In the genomic region with DNA sequence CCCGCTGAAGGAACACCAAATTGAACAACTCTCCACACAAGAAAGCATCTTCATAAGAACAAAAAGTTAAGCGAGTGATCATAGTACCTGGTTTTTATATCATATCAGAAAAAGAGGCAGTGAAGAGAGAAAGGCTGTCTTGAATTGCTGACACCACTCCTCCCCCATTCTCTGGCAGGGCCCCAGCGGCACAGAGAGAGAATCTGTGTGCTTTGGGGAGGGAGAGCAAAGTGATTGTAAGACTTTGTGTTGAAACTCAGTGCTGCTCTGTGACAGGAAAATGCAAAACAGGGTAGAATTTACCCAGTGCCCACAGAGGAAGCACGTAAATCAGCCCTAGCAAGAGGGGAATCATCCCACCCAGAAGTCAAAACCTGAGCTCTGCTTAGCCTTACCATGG, we compare ENCODE assay signal across 20 cellular contexts.
"Had no signal": no experiment of that assay in that cellular context is flagged by ENCODE, and none has a peak within 500 bp of the region (broad histone marks: within the 10 kb centered on the region; RNA-seq: fewer than 3 reads in every experiment).

No MANE protein-coding gene starts in this region.

- H3K9me3 ChIP-seq: lower lobe of right lung, pancreas, prostate gland, spleen had no signal

- H3K4me3 Mint-ChIP-seq: activated CD4-positive, alpha-beta T cell treated with anti-CD3 and anti-CD28 coated beads for 36 hours; activated T-cell treated with anti-CD3 and anti-CD28 coated beads, Interleukin-2, amount 50 U/mL, for 72 hours; natural killer cell treated with Interleukin-12 subunit alpha and Interleukin-12 subunit beta and Interleukin-15 and Interleukin-18, amount 100 ng/mL, for 72 hours had no signal

- H3K36me3 Mint-ChIP-seq: activated naive CD4-positive, alpha-beta T cell treated with anti-CD3 and anti-CD28 coated beads, Interleukin-2, amount 50 U/mL, for 72 hours; natural killer cell treated with Interleukin-12 subunit alpha and Interleukin-12 subunit beta and Interleukin-15 and Interleukin-18, amount 100 ng/mL, for 72 hours had no signal

- H3K27me3 Mint-ChIP-seq: activated CD4-positive, alpha-beta T cell treated with anti-CD3 and anti-CD28 coated beads for 36 hours had no signal

- H3K4me1 Mint-ChIP-seq: activated CD4-positive, alpha-beta T cell treated with anti-CD3 and anti-CD28 coated beads for 36 hours had no signal

- H3K9me3 Mint-ChIP-seq: activated naive CD4-positive, alpha-beta T cell treated with anti-CD3 and anti-CD28 coated beads, Interleukin-2, amount 50 U/mL, for 72 hours; natural killer cell treated with Interleukin-12 subunit alpha and Interleukin-12 subunit beta and Interleukin-15 and Interleukin-18, amount 100 ng/mL, for 72 hours had no signal

- H3K4me1 ChIP-seq: lower lobe of right lung, pancreas, prostate gland, spleen had no signal

- H3K4me3 ChIP-seq: coronary artery, dorsolateral prefrontal cortex, lower lobe of right lung, mucosa of descending colon, pancreas, prostate gland, spleen had no signal

- DNase-seq: activated CD4-positive, alpha-beta T cell treated with anti-CD3 and anti-CD28 coated beads for 36 hours; activated CD4-positive, CD25-positive, alpha-beta regulatory T cell; activated naive CD4-positive, alpha-beta T cell; activated T-cell treated with anti-CD3 and anti-CD28 coated beads for 4 hours; activated T-cell treated with anti-CD3 and anti-CD28 coated beads, Interleukin-2, amount 50 U/mL, for 72 hours; cerebellar nuclear complex; dorsolateral prefrontal cortex; effector memory CD4-positive, alpha-beta T cell; left colon; lower lobe of right lung; mesendoderm; pancreas; spleen; stimulated activated naive CD4-positive, alpha-beta T cell treated with Interleukin-2 at 50 U/mL for 16 hours; trophoblast cell had no signal

- H3K27me3 ChIP-seq: pancreas had no signal

- H3K27ac ChIP-seq: coronary artery, dorsolateral prefrontal cortex, lower lobe of right lung, pancreas, prostate gland, spleen had no signal

- H3K27ac Mint-ChIP-seq: activated CD4-positive, alpha-beta T cell treated with anti-CD3 and anti-CD28 coated beads for 36 hours; activated naive CD4-positive, alpha-beta T cell treated with anti-CD3 and anti-CD28 coated beads, Interleukin-2, amount 50 U/mL, for 72 hours; activated T-cell treated with anti-CD3 and anti-CD28 coated beads, Interleukin-2, amount 50 U/mL, for 72 hours; natural killer cell treated with Interleukin-12 subunit alpha and Interleukin-12 subunit beta and Interleukin-15 and Interleukin-18, amount 100 ng/mL, for 72 hours had no signal

- H3K36me3 ChIP-seq: lower lobe of right lung, pancreas, prostate gland, spleen had no signal
